30 cellular contexts compared by ENCODE assay signal in genomic region chr11:21402274-21402673, GRCh38.
"Had no signal": no experiment of that assay in that cellular context is flagged by ENCODE, and none has a peak within 500 bp of the region (broad histone marks: within the 10 kb centered on the region; RNA-seq: fewer than 3 reads in every experiment).

No MANE protein-coding gene starts in this region.

- H3K27ac ChIP-seq: neutrophil, pancreas, prostate gland, spleen, suprapubic skin, testis, tibial artery, upper lobe of left lung, vagina had no signal

- H3K4me2 ChIP-seq: smooth muscle cell had no signal

- H3K27me3 ChIP-seq: neutrophil, pancreas, spleen, suprapubic skin, testis, tibial artery, upper lobe of left lung, vagina had no signal

- H3K9me3 Mint-ChIP-seq: nephron progenitor cell, neural crest cell had no signal

- H3K27me3 Mint-ChIP-seq: naive thymus-derived CD4-positive, alpha-beta T cell; stimulated activated memory B cell treated with anti-CD40 and anti-IgM and Interleukin-4, amounts not matched to agents 10 μg/mL and 1 μg/mL and 100 μg/mL, for 72 hours; stimulated activated naive CD8-positive, alpha-beta T cell treated with anti-CD3 and anti-CD28 coated beads, Interleukin-15, amount 100 ng/mL, for 72 hours had no signal

- H3K27ac Mint-ChIP-seq: naive thymus-derived CD4-positive, alpha-beta T cell; natural killer cell; nephron progenitor cell; stimulated activated memory B cell treated with anti-CD40 and anti-IgM and Interleukin-4, amounts not matched to agents 10 μg/mL and 1 μg/mL and 100 μg/mL, for 72 hours; stimulated activated naive CD8-positive, alpha-beta T cell treated with anti-CD3 and anti-CD28 coated beads, Interleukin-15, amount 100 ng/mL, for 72 hours had no signal

- H3K4me3 ChIP-seq: pancreas, prostate gland, skin epidermis, smooth muscle cell, spleen, suprapubic skin, testis, tibial artery, upper lobe of left lung, vagina had no signal

- FAIRE-seq: pancreas, urothelium cell line had no signal

- H3K36me3 ChIP-seq: neutrophil, pancreas, prostate gland, spleen, suprapubic skin, tibial artery, upper lobe of left lung, vagina had no signal

- H3K36me3 Mint-ChIP-seq: naive thymus-derived CD4-positive, alpha-beta T cell; natural killer cell; stimulated activated memory B cell treated with anti-CD40 and anti-IgM and Interleukin-4, amounts not matched to agents 10 μg/mL and 1 μg/mL and 100 μg/mL, for 72 hours had no signal

- H3K4me1 Mint-ChIP-seq: naive thymus-derived CD4-positive, alpha-beta T cell; natural killer cell; neural crest cell; stimulated activated memory B cell treated with anti-CD40 and anti-IgM and Interleukin-4, amounts not matched to agents 10 μg/mL and 1 μg/mL and 100 μg/mL, for 72 hours; stimulated activated naive CD8-positive, alpha-beta T cell treated with anti-CD3 and anti-CD28 coated beads, Interleukin-15, amount 100 ng/mL, for 72 hours had no signal

- H3K9me3 ChIP-seq: neutrophil, pancreas, prostate gland, spleen, suprapubic skin, testis, tibial artery, upper lobe of left lung, vagina had no signal

- DNase-seq: naive thymus-derived CD4-positive, alpha-beta T cell; natural killer cell; nephron progenitor cell; nucleus accumbens; pancreas; right cardiac atrium; spleen; stimulated activated CD4-positive, alpha-beta T cell treated with anti-CD3 and anti-CD28 coated beads, Interleukin-12 subunit alpha, Interleukin-12 subunit beta, amount 100 ng/mL, for 4 hours; stimulated activated CD4-positive, alpha-beta T cell treated with anti-CD3 and anti-CD28 coated beads, Interleukin-1b, Interleukin-23, amount 100 ng/mL, for 48 hours; stimulated activated CD4-positive, alpha-beta T cell treated with anti-CD3 and anti-CD28 coated beads, Interleukin-4, amount 100 ng/mL, for 1 hour; stimulated activated CD4-positive, alpha-beta T cell treated with anti-CD3 and anti-CD28 coated beads, Interleukin-4, amount 100 ng/mL, for 4 hours; stimulated activated CD8-positive, alpha-beta memory T cell treated with anti-CD3 and anti-CD28 coated beads, Interleukin-4, amount 100 ng/mL, for 48 hours; stimulated activated naive CD4-positive, alpha-beta T cell; stimulated activated naive CD8-positive, alpha-beta T cell treated with anti-CD3 and anti-CD28 coated beads, Interleukin-15, amount 100 ng/mL, for 72 hours; stimulated activated naive CD8-positive, alpha-beta T cell treated with anti-CD3 and anti-CD28 coated beads, Interleukin-15, Interleukin-2, amounts not matched to agents 100 U/mL and 50 U/mL, for 24 hours; substantia nigra; testis; tibial artery; trophoblast cell; upper lobe of left lung had no signal

- H3K4me1 ChIP-seq: pancreas, prostate gland, spleen, testis, tibial artery, upper lobe of left lung, vagina had no signal

- ATAC-seq: naive thymus-derived CD4-positive, alpha-beta T cell; natural killer cell; pancreas; right cardiac atrium; sciatic nerve; stimulated activated memory B cell treated with anti-CD40 and anti-IgM and Interleukin-4, amounts not matched to agents 10 μg/mL and 1 μg/mL and 100 μg/mL, for 72 hours; stimulated activated naive CD8-positive, alpha-beta T cell treated with anti-CD3 and anti-CD28 coated beads, Interleukin-15, amount 100 ng/mL, for 72 hours; stimulated activated naive CD8-positive, alpha-beta T cell treated with anti-CD3 and anti-CD28 coated beads, Interleukin-15, Interleukin-2, amounts not matched to agents 100 U/mL and 50 U/mL, for 24 hours had no signal

- H3K4me3 Mint-ChIP-seq: naive thymus-derived CD4-positive, alpha-beta T cell; natural killer cell; nephron progenitor cell; neural crest cell; stimulated activated memory B cell treated with anti-CD40 and anti-IgM and Interleukin-4, amounts not matched to agents 10 μg/mL and 1 μg/mL and 100 μg/mL, for 72 hours; stimulated activated naive CD8-positive, alpha-beta T cell treated with anti-CD3 and anti-CD28 coated beads, Interleukin-15, amount 100 ng/mL, for 72 hours had no signal
